ENCODE assay signal across 12 cellular contexts in the genomic region with DNA sequence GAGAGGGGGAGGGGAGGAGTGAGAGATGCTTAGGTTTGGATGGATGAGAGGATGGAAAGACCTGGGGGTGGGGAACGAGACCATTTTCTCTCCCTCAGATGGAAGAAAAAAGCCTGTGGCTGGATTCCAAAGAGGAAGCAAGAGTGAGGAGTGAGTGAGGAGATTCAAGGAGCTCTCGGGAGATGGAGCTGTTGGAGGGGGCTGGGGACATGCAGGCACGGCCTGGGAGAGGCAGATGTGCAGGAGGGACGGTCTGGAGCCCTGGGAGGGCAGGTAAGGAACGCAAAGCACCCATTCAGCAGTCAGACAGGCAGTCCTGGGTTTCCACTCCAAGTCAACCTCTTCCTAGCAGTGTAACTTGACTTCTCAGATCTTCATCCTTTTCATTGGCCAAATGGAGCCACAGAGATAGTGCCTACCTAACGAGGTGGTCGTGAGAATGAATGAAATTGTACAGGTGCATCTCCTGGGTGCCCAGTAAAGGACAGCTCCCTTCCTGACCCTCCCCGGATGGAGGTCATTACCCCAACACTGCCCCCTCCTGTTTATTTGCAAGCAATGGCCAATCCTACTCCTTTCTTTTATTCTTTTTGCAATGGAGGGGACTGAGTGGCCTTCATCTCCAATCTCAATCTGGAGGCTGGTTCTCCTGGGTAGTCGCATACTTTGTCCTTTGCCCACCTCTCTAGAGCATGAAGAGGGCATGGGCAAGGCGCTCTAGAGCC. TPM values are rescaled to one million over a fixed set of nuclear protein-coding genes. Genes with fewer than 3 reads are reported as not detected.
DNase-seq lines count a peak whose midpoint lies in the region; ATAC-seq and TF ChIP-seq lines count a peak whose summit lies in the region.
"Had no signal": no experiment of that assay in that cellular context is flagged by ENCODE, and none has a peak within 500 bp of the region (broad histone marks: within the 10 kb centered on the region; RNA-seq: fewer than 3 reads in every experiment).

No MANE protein-coding gene starts in this region.

- intact Hi-C loops in psoas muscle (cut with DNase I): no loop called here

- peak; percentile 14 for DNase-seq in NCI-H2196 (lab: John Stamatoyannopoulos, UW; ENCODE audit: unreplicated experiment)
- no peak for DNase-seq in NCI-H2196 treated with DMSO at 0.1 percent for 48 hours (lab: John Stamatoyannopoulos, UW; ENCODE audit: unreplicated experiment)
- DNase-seq in NAMALWA (ENCODE audit: low spot score): peak; percentile 29
- DNase-seq in dermis blood vessel endothelial cell: peak; percentile 44
- DNase-seq in psoas muscle: no peak
- DNase-seq in NCI-H1436 (lab: John Stamatoyannopoulos, UW): no peak
- no peak for DNase-seq in NCI-H774 (lab: John Stamatoyannopoulos, UW)
- DNase-seq in NCI-H2107 treated with DMSO at 0.1 percent for 48 hours (lab: John Stamatoyannopoulos, UW; ENCODE audit: unreplicated experiment): no peak
- DNase-seq: activated B cell treated with CpG ODN at 0.5 μM for 24 hours; CD4-positive, CD25-positive, alpha-beta regulatory T cell; stimulated activated CD4-positive, alpha-beta T cell treated with anti-CD3 and anti-CD28 coated beads, Interleukin-12 subunit alpha, Interleukin-12 subunit beta, amount 100 ng/mL, for 4 hours had no signal

- WGBS in psoas muscle, 3 donors: 30 to 37% (median 30%) methylated on average over 10 of the region's 10 CpGs

- no peaks in the 10 kb centered on the region for H3K36me3 ChIP-seq in psoas muscle (ENCODE audit: insufficient read depth in 1 of 2, low read depth in 1 of 2)

- peak; percentile 9 for TF ChIP-seq CTCF in psoas muscle (IDR thresholded peaks at IDR 0.05)

- H3K4me1 ChIP-seq in psoas muscle: no peaks in the 10 kb centered on the region

- peaks cover 0 to 4% (median 0%) of the 10 kb centered on the region in 3 donors for H3K27me3 ChIP-seq in psoas muscle (ENCODE audit: insufficient read depth in 3 of 3, low read length in 2 of 3)

- no peak for ATAC-seq in psoas muscle
- ATAC-seq: esophagus mucosa had no signal

- no peak overlapping the region for H3K27ac ChIP-seq in psoas muscle

- H3K4me3 ChIP-seq in psoas muscle: no peak overlapping the region

- H3K9me3 ChIP-seq in psoas muscle: no peaks in the 10 kb centered on the region

RNA-seq across cellular contexts. Expression of gene PCDH1, which starts 52.2 kb away (rescaled TPM):
- total RNA-seq in dermis blood vessel endothelial cell: 94.4 and 162 TPM in 2 replicates
- 10 to 100 TPM; 10.1 to 17.4 (median 13.7) TPM for total RNA-seq in psoas muscle
- 1 to 10 TPM; 4.2 to 8.8 (median 5.1) TPM for polyA plus RNA-seq in psoas muscle
- total RNA-seq: activated B cell treated with CpG ODN at 0.5 μM for 24 hours had no signal

Comparison
In these comparisons a context has a peak if more than half of its experiments do, and no peak if none do; other contexts are left out.
1. DNase-seq: peak in NCI-H2196 (single experiment), NAMALWA (single experiment) and dermis blood vessel endothelial cell (single experiment); none in NCI-H2196 treated with DMSO at 0.1 percent for 48 hours (single experiment), psoas muscle (0 of 2), NCI-H1436 (single experiment), NCI-H774 (single experiment) and NCI-H2107 treated with DMSO at 0.1 percent for 48 hours (single experiment).